ENCODE assay signal across 8 cellular contexts in the genomic region with DNA sequence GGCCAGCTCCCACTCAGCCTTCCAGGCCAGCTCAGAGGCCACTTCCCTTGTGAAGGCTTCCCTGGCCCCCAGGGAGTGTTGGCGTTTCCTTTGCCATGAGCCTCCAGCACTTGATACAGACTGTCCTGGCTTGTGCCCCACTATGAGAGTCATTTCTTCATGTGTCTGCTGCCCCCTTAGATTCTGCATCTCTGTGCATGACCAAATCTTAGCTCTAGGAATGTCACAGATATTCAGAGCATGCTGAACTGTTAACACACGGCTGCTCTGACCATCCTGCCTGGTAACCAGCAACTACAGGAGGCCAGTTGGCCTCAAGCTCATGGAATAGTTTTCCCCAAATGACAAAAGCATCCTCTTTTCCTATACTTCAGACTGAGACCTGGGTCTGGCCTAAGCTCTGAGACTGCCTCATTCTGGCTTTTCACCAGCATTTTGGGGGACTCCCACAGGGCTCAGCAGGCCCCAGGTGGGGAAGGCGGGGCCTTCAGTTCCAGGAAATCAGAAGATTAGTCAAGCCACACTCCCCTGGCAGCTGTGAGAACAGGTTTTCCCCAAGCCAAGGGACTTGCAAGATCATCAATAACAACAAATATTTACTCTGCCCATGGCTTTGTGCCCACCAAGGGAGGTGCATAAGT.
DNase-seq lines count a peak whose midpoint lies in the region; ATAC-seq and TF ChIP-seq lines count a peak whose summit lies in the region.

No MANE protein-coding gene starts in this region.

- H3K4me3 ChIP-seq in prostate gland, result no peak overlapping the region

- no peaks in the 10 kb centered on the region for H3K27me3 ChIP-seq in prostate gland (replicated peaks; ENCODE audit: insufficient read depth)

- H3K27ac ChIP-seq in prostate gland, result peak overlapping the region; percentile 15 to 32

- TF ChIP-seq CTCF in prostate gland (IDR thresholded peaks at IDR 0.05), result no peak

- ATAC-seq in GM19463 (IDR thresholded peaks at IDR 0.05; ENCODE audit: unreplicated experiment) (peak; percentile 72), GM19467 (IDR thresholded peaks at IDR 0.05; ENCODE audit: unreplicated experiment) (no peak)

- no peaks in the 10 kb centered on the region for H3K4me1 ChIP-seq in prostate gland (replicated peaks)

- no peak for TF ChIP-seq POLR2A in prostate gland (IDR thresholded peaks at IDR 0.05)

- H3K9me3 ChIP-seq in prostate gland, result no peaks in the 10 kb centered on the region

- H3K36me3 ChIP-seq in prostate gland, result no peaks in the 10 kb centered on the region

- WGBS in prostate gland, result 61% methylated on average over 3 of the region's 3 CpGs

- intact Hi-C loops in prostate gland (cut with DNase I), result no loop called here

- peak; percentile 30 for DNase-seq in AG08395 (ENCODE audit: low spot score)
- DNase-seq in NCI-H2171 treated with DMSO at 0.1 percent for 48 hours (lab: John Stamatoyannopoulos, UW), result peak; percentile 84
- peak; percentile 60 for DNase-seq in activated T-helper 9 cell treated with anti-CD3 and anti-CD28 coated beads, Interleukin-2, amount 50 U/mL, for 16 hours (ENCODE audit: low read depth)
- DNase-seq in prostate gland (ENCODE audit: low spot score), result peak; percentile 73
- DNase-seq in Ammon's horn (ENCODE audit: low spot score), result no peak
- DNase-seq in T1000 (lab: John Stamatoyannopoulos, UW), result no peak

Comparison
In these comparisons a context has a peak if more than half of its experiments do, and no peak if none do; other contexts are left out.
1. DNase-seq: peak in AG08395 (single experiment), NCI-H2171 treated with DMSO at 0.1 percent for 48 hours (single experiment), activated T-helper 9 cell treated with anti-CD3 and anti-CD28 coated beads, Interleukin-2, amount 50 U/mL, for 16 hours (single experiment) and prostate gland (single experiment); none in Ammon's horn (single experiment) and T1000 (single experiment).